Comparison of ENCODE assay signal across 19 cellular contexts in the genomic region with DNA sequence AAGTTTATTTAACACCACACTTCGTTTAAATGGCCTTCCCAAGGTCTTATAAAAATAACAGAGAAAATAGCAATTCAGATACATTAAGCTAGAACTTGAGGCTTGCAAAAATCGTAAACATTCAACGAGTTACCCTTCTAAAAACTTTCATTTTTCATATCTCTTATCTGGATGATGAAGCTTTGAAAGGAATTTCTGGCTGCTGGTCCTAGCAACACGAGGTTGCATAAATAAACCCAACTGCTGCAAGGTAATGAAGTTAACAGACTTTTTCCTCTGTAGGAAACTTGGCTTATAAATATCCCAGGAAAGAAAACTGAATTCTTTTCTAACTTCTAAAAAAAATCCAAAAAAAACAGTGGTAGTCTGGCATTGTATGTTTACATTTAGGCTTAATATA.
DNase-seq lines count a peak whose midpoint lies in the region; ATAC-seq and TF ChIP-seq lines count a peak whose summit lies in the region.
"Had no signal": no experiment of that assay in that cellular context is flagged by ENCODE, and none has a peak within 500 bp of the region (broad histone marks: within the 10 kb centered on the region; RNA-seq: fewer than 3 reads in every experiment).

No MANE protein-coding gene starts in this region.

- H3K4me1 ChIP-seq in psoas muscle: no peaks in the 10 kb centered on the region
- H3K4me1 ChIP-seq: BLaER1, Caco-2, Peyer's patch had no signal

- intact Hi-C loops in psoas muscle (cut with DNase I): no loop called here

- DNase-seq in SK-N-MC (ENCODE audit: low read depth, low spot score): no peak
- DNase-seq in brain microvascular endothelial cell: peak; percentile 12
- peak; percentile 9 for DNase-seq in fibroblast of the aortic adventitia (ENCODE audit: low read depth)
- DNase-seq in psoas muscle: no peak
- no peak for DNase-seq in H7
- DNase-seq: ACHN; Caco-2; CD4-positive, alpha-beta memory T cell; GOT3; KG1; MV-4-11; NCI-H2029 treated with DMSO at 0.1 percent for 48 hours; NCI-H524; NK-92 treated with Interleukin-12 subunit alpha and Interleukin-12 subunit beta, amount 100 ng/mL, for 24 hours; Peyer's patch had no signal

- TF ChIP-seq CTCF in brain microvascular endothelial cell (IDR thresholded peaks at IDR 0.05; ENCODE audit: low read depth, low read length, missing control alignments) (no peak), fibroblast of the aortic adventitia (IDR thresholded peaks at IDR 0.05; ENCODE audit: insufficient read depth, low read length) (no peak), psoas muscle (IDR thresholded peaks at IDR 0.05) (no peak)

- H3K9ac ChIP-seq in SK-N-MC (ENCODE audit: insufficient read length): no peak overlapping the region
- H3K9ac ChIP-seq: BLaER1 had no signal

- ATAC-seq in psoas muscle: no peak
- ATAC-seq in HG02588 (IDR thresholded peaks at IDR 0.05; ENCODE audit: unreplicated experiment): no peak
- ATAC-seq in GM19467 (IDR thresholded peaks at IDR 0.05; ENCODE audit: unreplicated experiment): no peak
- ATAC-seq: HCT116 had no signal

- H3K9me3 ChIP-seq in SK-N-MC (ENCODE audit: low read depth, low read length): no peaks in the 10 kb centered on the region
- no peaks in the 10 kb centered on the region for H3K9me3 ChIP-seq in psoas muscle
- H3K9me3 ChIP-seq: BLaER1, Caco-2, Peyer's patch had no signal

- H3K27me3 ChIP-seq in brain microvascular endothelial cell (replicated peaks) (no peaks in the 10 kb centered on the region), psoas muscle (ENCODE audit: insufficient read depth in 3 of 3, low read length in 2 of 3) (no peaks in the 10 kb centered on the region), H7 (ENCODE audit: control insufficient read depth, insufficient read depth, low read length) (no peaks in the 10 kb centered on the region)
- H3K27me3 ChIP-seq: BLaER1, Peyer's patch had no signal

- in situ Hi-C loops in brain microvascular endothelial cell (cut with HindIII; ENCODE audit: low pct_ligation_motif_present, low sequenced_read_pairs): no loop called here

- H3K36me3 ChIP-seq in SK-N-MC (ENCODE audit: insufficient read depth, low read length) (no peaks in the 10 kb centered on the region), brain microvascular endothelial cell (replicated peaks) (no peaks in the 10 kb centered on the region), psoas muscle (ENCODE audit: insufficient read depth in 1 of 2, low read depth in 1 of 2) (no peaks in the 10 kb centered on the region), H7 (replicated peaks; ENCODE audit: control insufficient read depth, insufficient read depth, low read length) (no peaks in the 10 kb centered on the region)
- H3K36me3 ChIP-seq: BLaER1, Peyer's patch had no signal

- WGBS in psoas muscle, 3 donors: 33 to 35% (median 34%) methylated on average over 4 of the region's 4 CpGs

- H3K4me3 ChIP-seq in SK-N-MC (no peak overlapping the region), brain microvascular endothelial cell (ENCODE audit: low read depth, low read length) (no peak overlapping the region), fibroblast of the aortic adventitia (ENCODE audit: low read depth, low read length) (no peak overlapping the region), psoas muscle (peak overlapping the region; percentile 6), H7 (ENCODE audit: insufficient read depth, low read depth, low read length) (no peak overlapping the region)
- H3K4me3 ChIP-seq: BLaER1, Peyer's patch had no signal

- H3K27ac ChIP-seq in SK-N-MC: peak overlapping the region; percentile 16; the same call in 1 of the 2 replicates
- H3K27ac ChIP-seq in brain microvascular endothelial cell: no peak overlapping the region
- no peak overlapping the region for H3K27ac ChIP-seq in psoas muscle
- H3K27ac ChIP-seq: BLaER1, Peyer's patch had no signal

Comparison
In these comparisons a context has a peak if more than half of its experiments do, and no peak if none do; other contexts are left out.
1. DNase-seq: peak in brain microvascular endothelial cell (single experiment) and fibroblast of the aortic adventitia (single experiment); none in SK-N-MC (single experiment), psoas muscle (0 of 2) and H7 (single experiment).